ENCODE assay signal across 8 cellular contexts in genomic region chr1:42922687-42923366, GRCh38. TPM values are rescaled to one million over a fixed set of nuclear protein-coding genes. Genes with fewer than 3 reads are reported as not detected.
DNase-seq lines count a peak whose midpoint lies in the region; ATAC-seq, FAIRE-seq and TF ChIP-seq lines count a peak whose summit lies in the region.

No MANE protein-coding gene starts in this region.

- no peaks in the 10 kb centered on the region for H3K27me3 ChIP-seq in HUES48 (ENCODE audit: control insufficient read depth, insufficient read depth, low read length)

- no peaks in the 10 kb centered on the region for H3K9me3 Mint-ChIP-seq in activated T-helper 2 cell treated with anti-CD3 and anti-CD28 coated beads, Interferon-gamma antibody, Interleukin-2, Interleukin-4, amounts not matched to agents 10 μg/mL and 5 μg/mL and 100 μg/mL, durations not matched to agents 14 hours and 24 hours and 36 hours
- no peaks in the 10 kb centered on the region for H3K9me3 Mint-ChIP-seq in osteocyte (ENCODE audit: unreplicated experiment)

- peaks cover 28% of the 10 kb centered on the region for H3K36me3 Mint-ChIP-seq in activated T-helper 2 cell treated with anti-CD3 and anti-CD28 coated beads, Interferon-gamma antibody, Interleukin-2, Interleukin-4, amounts not matched to agents 10 μg/mL and 5 μg/mL and 100 μg/mL, durations not matched to agents 14 hours and 24 hours and 36 hours (ENCODE audit: low read depth)
- peaks cover 20% of the 10 kb centered on the region for H3K36me3 Mint-ChIP-seq in osteocyte (ENCODE audit: unreplicated experiment)

- peak; percentile 59 for DNase-seq in activated naive CD4-positive, alpha-beta T cell treated with Interleukin-2 at 50 U/mL for 16 hours
- DNase-seq in activated naive CD4-positive, alpha-beta T cell (lab: John Stamatoyannopoulos, UW) = no peak
- DNase-seq in NOMO-1 treated with dmso at 0.1 percent for 144 hours (lab: John Stamatoyannopoulos, UW; ENCODE audit: unreplicated experiment) = peak; percentile 65
- DNase-seq in activated T-helper 2 cell treated with anti-CD3 and anti-CD28 coated beads, Interferon-gamma antibody, Interleukin-2, Interleukin-4, amounts not matched to agents 10 μg/mL and 5 μg/mL and 100 μg/mL, durations not matched to agents 14 hours and 24 hours and 36 hours (ENCODE audit: low spot score) = peak; percentile 60
- DNase-seq in frontal cortex (ENCODE audit: low spot score in 2 of 2) = peak; percentile 66 to 69
- no peak for DNase-seq in osteocyte (ENCODE audit: extremely low spot score, unreplicated experiment)

- H3K9me3 ChIP-seq in HUES48 (ENCODE audit: control insufficient read depth, insufficient read depth, low read length) = peaks cover 4% of the 10 kb centered on the region; the same call in 1 of the 2 replicates

- H3K9ac ChIP-seq in HUES48 (ENCODE audit: low read depth, low read length) = no peak overlapping the region

- H3K27ac ChIP-seq in HUES48 (ENCODE audit: low read depth, low read length) = peak overlapping the region; percentile 9

- H3K4me1 Mint-ChIP-seq in activated T-helper 2 cell treated with anti-CD3 and anti-CD28 coated beads, Interferon-gamma antibody, Interleukin-2, Interleukin-4, amounts not matched to agents 10 μg/mL and 5 μg/mL and 100 μg/mL, durations not matched to agents 14 hours and 24 hours and 36 hours (ENCODE audit: low read depth) = peaks cover 31% of the 10 kb centered on the region
- H3K4me1 Mint-ChIP-seq in osteocyte (ENCODE audit: unreplicated experiment) = peaks cover 28% of the 10 kb centered on the region

- H3K4me3 ChIP-seq in HUES48 (ENCODE audit: low read depth, low read length) = no peak overlapping the region

- H3K4me3 Mint-ChIP-seq in activated T-helper 2 cell treated with anti-CD3 and anti-CD28 coated beads, Interferon-gamma antibody, Interleukin-2, Interleukin-4, amounts not matched to agents 10 μg/mL and 5 μg/mL and 100 μg/mL, durations not matched to agents 14 hours and 24 hours and 36 hours (ENCODE audit: low read depth) = peak overlapping the region; percentile 80
- peak overlapping the region; percentile 89 for H3K4me3 Mint-ChIP-seq in osteocyte (ENCODE audit: unreplicated experiment)

- H3K4me1 ChIP-seq in HUES48 (ENCODE audit: control insufficient read depth, insufficient read depth, low read length) = peaks cover 19% of the 10 kb centered on the region

- peak; percentile 76 for TF ChIP-seq CTCF in osteocyte (IDR thresholded peaks at IDR 0.05)

- H3K36me3 ChIP-seq in HUES48 (ENCODE audit: control insufficient read depth, insufficient read depth, low read length) = peaks cover 26% of the 10 kb centered on the region

- H3K27me3 Mint-ChIP-seq in activated T-helper 2 cell treated with anti-CD3 and anti-CD28 coated beads, Interferon-gamma antibody, Interleukin-2, Interleukin-4, amounts not matched to agents 10 μg/mL and 5 μg/mL and 100 μg/mL, durations not matched to agents 14 hours and 24 hours and 36 hours (ENCODE audit: low read depth) = peaks cover 3% of the 10 kb centered on the region
- no peaks in the 10 kb centered on the region for H3K27me3 Mint-ChIP-seq in osteocyte (ENCODE audit: unreplicated experiment)

- ATAC-seq in HG03521 (IDR thresholded peaks at IDR 0.05; ENCODE audit: unreplicated experiment) = no peak

- H3K27ac Mint-ChIP-seq in activated T-helper 2 cell treated with anti-CD3 and anti-CD28 coated beads, Interferon-gamma antibody, Interleukin-2, Interleukin-4, amounts not matched to agents 10 μg/mL and 5 μg/mL and 100 μg/mL, durations not matched to agents 14 hours and 24 hours and 36 hours = peak overlapping the region; percentile 85
- H3K27ac Mint-ChIP-seq in osteocyte (ENCODE audit: unreplicated experiment) = peak overlapping the region; percentile 77

- no peak for FAIRE-seq in frontal cortex (lab: Jason Lieb, UNC)

- intact Hi-C loops in activated T-helper 2 cell treated with anti-CD3 and anti-CD28 coated beads, Interferon-gamma antibody, Interleukin-2, Interleukin-4, amounts not matched to agents 10 μg/mL and 5 μg/mL and 100 μg/mL, durations not matched to agents 14 hours and 24 hours and 36 hours (cut with micrococcal nuclease) = loop anchor here (1.0 to 5.0 kb wide), 4 partner anchors 9 to 241 kb away; partner anchors contain the start of genes YBX1 and ZNF691

RNA-seq across cellular contexts. Expression of gene SLC2A1, which starts 35.8 kb away (rescaled TPM):
- total RNA-seq in activated T-helper 2 cell treated with anti-CD3 and anti-CD28 coated beads, Interferon-gamma antibody, Interleukin-2, Interleukin-4, amounts not matched to agents 10 μg/mL and 5 μg/mL and 100 μg/mL, durations not matched to agents 14 hours and 24 hours and 36 hours = 143 and 155 TPM in 2 replicates
- total RNA-seq in frontal cortex (28.1 TPM), osteocyte (200 and 236 TPM in 2 replicates)

Comparison
In these comparisons a context has a peak if more than half of its experiments do, and no peak if none do; other contexts are left out.
1. DNase-seq: peak in activated naive CD4-positive, alpha-beta T cell treated with Interleukin-2 at 50 U/mL for 16 hours (single experiment), NOMO-1 treated with dmso at 0.1 percent for 144 hours (single experiment), activated T-helper 2 cell treated with anti-CD3 and anti-CD28 coated beads, Interferon-gamma antibody, Interleukin-2, Interleukin-4, amounts not matched to agents 10 μg/mL and 5 μg/mL and 100 μg/mL, durations not matched to agents 14 hours and 24 hours and 36 hours (single experiment) and frontal cortex (2 of 2); none in activated naive CD4-positive, alpha-beta T cell (0 of 4) and osteocyte (single experiment).